19 cellular contexts compared by ENCODE assay signal in genomic region chrX:107834273-107835201, GRCh38. TPM values are rescaled to one million over a fixed set of nuclear protein-coding genes. Genes with fewer than 3 reads are reported as not detected.
A peak's percentile ranks its signal among the peaks of the same experiment; 100 is the strongest.
DNase-seq lines count a peak whose midpoint lies in the region; ATAC-seq and TF ChIP-seq lines count a peak whose summit lies in the region.
"Had no signal": no experiment of that assay in that cellular context is flagged by ENCODE, and none has a peak within 500 bp of the region (broad histone marks: within the 10 kb centered on the region; RNA-seq: fewer than 3 reads in every experiment).

No MANE protein-coding gene starts in this region.

- H3K36me3 Mint-ChIP-seq in activated naive CD4-positive, alpha-beta T cell treated with anti-CD3 and anti-CD28 coated beads, Interleukin-2, amount 50 U/mL, for 72 hours, result peaks cover 0 to 6% of the 10 kb centered on the region in 2 donors

- H3K27ac Mint-ChIP-seq in activated naive CD4-positive, alpha-beta T cell treated with anti-CD3 and anti-CD28 coated beads, Interleukin-2, amount 50 U/mL, for 72 hours, result no peak overlapping the region
- H3K27ac Mint-ChIP-seq: CD8-positive, alpha-beta memory T cell had no signal

- TF ChIP-seq CTCF in choroid plexus epithelial cell (conservative IDR thresholded peaks at IDR 0.05; ENCODE audit: low read depth, low read length) (no peak), fibroblast of villous mesenchyme (IDR thresholded peaks at IDR 0.05; ENCODE audit: insufficient read depth, low read depth, low read length) (no peak)

- DNase-seq in EH (ENCODE audit: low read depth), result peak; percentile 5
- peak; percentile 20 for DNase-seq in MV-4-11 (lab: John Stamatoyannopoulos, UW)
- DNase-seq in choroid plexus epithelial cell (ENCODE audit: low read depth), result peak; percentile 18
- peak; percentile 37 for DNase-seq in fibroblast of villous mesenchyme (ENCODE audit: low read depth)
- no peak for DNase-seq in NOMO-1 treated with dmso at 0.1 percent for 144 hours (lab: John Stamatoyannopoulos, UW; ENCODE audit: unreplicated experiment)
- no peak for DNase-seq in activated naive CD4-positive, alpha-beta T cell treated with anti-CD3 and anti-CD28 coated beads, Interleukin-2, amount 50 U/mL, for 72 hours (ENCODE audit: low spot score in 2 of 2)
- DNase-seq: CD8-positive, alpha-beta memory T cell; DMS53; GOT3; NCI-H1092 treated with DMSO at 0.1 percent for 48 hours; NCI-H146; NCI-H2081; NCI-H510A; NCI-H774; PC-3; RPMI8226 had no signal

- no peak overlapping the region for H3K4me3 ChIP-seq in choroid plexus epithelial cell (ENCODE audit: low read depth, low read length)
- H3K4me3 ChIP-seq in fibroblast of villous mesenchyme (ENCODE audit: low read depth, low read length), result no peak overlapping the region
- H3K4me3 ChIP-seq: BLaER1 treated with 17β-estradiol and CSF1 and Interleukin-3, amounts not matched to agents 10 nM and 100 nM had no signal

- no peak for ATAC-seq in activated naive CD4-positive, alpha-beta T cell treated with anti-CD3 and anti-CD28 coated beads, Interleukin-2, amount 50 U/mL, for 72 hours
- ATAC-seq in HG03039 (IDR thresholded peaks at IDR 0.05; ENCODE audit: unreplicated experiment), result no peak
- ATAC-seq: PC-3 had no signal

- no peaks in the 10 kb centered on the region for H3K9me3 Mint-ChIP-seq in activated naive CD4-positive, alpha-beta T cell treated with anti-CD3 and anti-CD28 coated beads, Interleukin-2, amount 50 U/mL, for 72 hours
- H3K9me3 Mint-ChIP-seq: CD8-positive, alpha-beta memory T cell had no signal

RNA-seq across cellular contexts. Expression of gene MID2, which starts 8.9 kb away (rescaled TPM):
- total RNA-seq in fibroblast of villous mesenchyme, result 21.6 and 33.2 TPM in 2 replicates
- 10 to 100 TPM in 1 of 2 donors, 1 to 10 TPM in 1; 8.4 to 10.3 TPM for total RNA-seq in activated naive CD4-positive, alpha-beta T cell treated with anti-CD3 and anti-CD28 coated beads, Interleukin-2, amount 50 U/mL, for 72 hours

RNA-seq across cellular contexts. Expression of gene NCBP2L, which starts 57.0 kb away (rescaled TPM):
- total RNA-seq in fibroblast of villous mesenchyme, result not detected in 2 replicates
- total RNA-seq in activated naive CD4-positive, alpha-beta T cell treated with anti-CD3 and anti-CD28 coated beads, Interleukin-2, amount 50 U/mL, for 72 hours, result not detected
- total RNA-seq: A673; CD8-positive, alpha-beta memory T cell; PC-3 had no signal

RNA-seq across cellular contexts. Expression of gene TSC22D3, which starts 59.0 kb away (rescaled TPM):
- 16.0 and 25.8 TPM in 2 replicates for total RNA-seq in fibroblast of villous mesenchyme
- 10 to 100 TPM; 41.1 to 80.3 TPM for total RNA-seq in activated naive CD4-positive, alpha-beta T cell treated with anti-CD3 and anti-CD28 coated beads, Interleukin-2, amount 50 U/mL, for 72 hours

Comparison
In these comparisons a context has a peak if more than half of its experiments do, and no peak if none do; other contexts are left out.
1. DNase-seq: peak in EH (single experiment), MV-4-11 (single experiment), choroid plexus epithelial cell (single experiment) and fibroblast of villous mesenchyme (single experiment); none in NOMO-1 treated with dmso at 0.1 percent for 144 hours (single experiment) and activated naive CD4-positive, alpha-beta T cell treated with anti-CD3 and anti-CD28 coated beads, Interleukin-2, amount 50 U/mL, for 72 hours (0 of 2).